8 cellular contexts compared by ENCODE assay signal in genomic region chr3:69080233-69080644, GRCh38. TPM values are rescaled to one million over a fixed set of nuclear protein-coding genes. Genes with fewer than 3 reads are reported as not detected.
DNase-seq lines count a peak whose midpoint lies in the region; ATAC-seq and TF ChIP-seq lines count a peak whose summit lies in the region.

Gene UBA3 (minus strand): TSS chr3:69080365. CDS start chr3:69080353, 12 bp downstream.

- peaks cover 39% of the 10 kb centered on the region for H3K36me3 Mint-ChIP-seq in Calu3 (ENCODE audit: insufficient read depth, unreplicated experiment)

- no peaks in the 10 kb centered on the region for H3K9me3 Mint-ChIP-seq in Calu3 (ENCODE audit: low read depth, unreplicated experiment)

- H3K4me3 ChIP-seq in PC-3 (ENCODE audit: low read length): peak within 1 kb of the TSS; percentile 78
- peak within 1 kb of the TSS; percentile 81 for H3K4me3 ChIP-seq in esophagus (ENCODE audit: low read depth in 1 of 2, low read length in 2 of 2)
- H3K4me3 ChIP-seq in mucosa of stomach (ENCODE audit: low read length): peak within 1 kb of the TSS; percentile 60

- H3K9ac ChIP-seq in PC-3 (ENCODE audit: low read length) (peak within 1 kb of the TSS; percentile 84), mucosa of stomach (ENCODE audit: low read length) (peak within 1 kb of the TSS; percentile 80)

- H3K27ac Mint-ChIP-seq in Calu3 (ENCODE audit: unreplicated experiment): peak within 1 kb of the TSS; percentile 81

- ATAC-seq in GM21447 (IDR thresholded peaks at IDR 0.05; ENCODE audit: unreplicated experiment): peak; percentile 39
- peak; percentile 68 for ATAC-seq in PC-3

- TF ChIP-seq CTCF in Calu3 (IDR thresholded peaks at IDR 0.05; ENCODE audit: unreplicated experiment) (no peak), PC-3 (conservative IDR thresholded peaks at IDR 0.05; ENCODE audit: low read depth, low read length) (no peak)

- H3K9me3 ChIP-seq in PC-3 (ENCODE audit: low read length) (no peaks in the 10 kb centered on the region), esophagus (ENCODE audit: control insufficient read depth in 2 of 2, insufficient read depth in 1 of 2, low read depth in 1 of 2, low read length in 1 of 2) (no peaks in the 10 kb centered on the region), mucosa of stomach (ENCODE audit: control insufficient read depth, low read length) (no peaks in the 10 kb centered on the region)

- H3K4me1 ChIP-seq in PC-3 (ENCODE audit: insufficient read depth, low read length) (peaks cover 26% of the 10 kb centered on the region), esophagus (ENCODE audit: control insufficient read depth in 2 of 2, insufficient read depth in 2 of 2, low read length in 1 of 2) (no peaks in the 10 kb centered on the region), mucosa of stomach (ENCODE audit: control insufficient read depth, insufficient read depth, low read length) (peaks cover 26% of the 10 kb centered on the region)

- no TSS peak for BruUV-seq in Calu3 (replicated peaks; lab: Mats Ljungman, UMichigan)
- no TSS peak for BruUV-seq in PC-3 (replicated peaks; lab: Mats Ljungman, UMichigan)

- peaks cover 33% of the 10 kb centered on the region for H3K79me2 ChIP-seq in PC-3 (ENCODE audit: low read length)

- peak within 1 kb of the TSS; percentile 84 for H3K4me2 ChIP-seq in PC-3 (ENCODE audit: low read length)

- DNase-seq in Calu3 (peak; percentile 89), HuH-7.5 (ENCODE audit: low spot score) (peak; percentile 43), PC-3 (peak; percentile 66)
- DNase-seq in activated T-cell treated with anti-CD3 and anti-CD28 coated beads, Interleukin-2, amount 50 U/mL, for 1 hour: peak; percentile 88
- DNase-seq in stimulated activated CD8-positive, alpha-beta memory T cell treated with anti-CD3 and anti-CD28 coated beads, Interleukin-4, amount 100 ng/mL, for 48 hours: peak; percentile 95

- intact Hi-C loops in Calu3 (cut with micrococcal nuclease; ENCODE audit: unreplicated experiment) (loop anchor here (2.0 kb wide), 1 partner anchor 27 kb away; the partner anchor contains the start of gene TMF1), PC-3 (cut with micrococcal nuclease) (no loop called here)

- peaks cover 23% of the 10 kb centered on the region for H3K4me1 Mint-ChIP-seq in Calu3 (ENCODE audit: low read depth, unreplicated experiment)

- peak within 1 kb of the TSS; percentile 80 for H3K4me3 Mint-ChIP-seq in Calu3 (ENCODE audit: low read depth, unreplicated experiment)

- no peaks in the 10 kb centered on the region for H3F3A ChIP-seq in PC-3 (ENCODE audit: low read length, unreplicated experiment)

- H3K27ac ChIP-seq in PC-3 (ENCODE audit: low read length): no peak within 1 kb of the TSS
- peak within 1 kb of the TSS; percentile 50 to 74 for H3K27ac ChIP-seq in esophagus (ENCODE audit: low read depth in 2 of 2, low read length in 1 of 2)

- POLR2A ChIA-PET in PC-3 (lab: Charles Lee; ENCODE audit: unreplicated experiment): no interaction called here

- 0 out of 2 replicates have a peak, but pooled peaks cover 4% of the 10 kb centered on the region for H4K20me1 ChIP-seq in PC-3 (ENCODE audit: low read length)

- CTCF ChIA-PET in Calu3 (lab: Charles Lee) (interaction anchor here (0.6 kb wide), 2 partner anchors 8 to 340 kb away, joined by 4 to 8 read pairs; no protein-coding TSS in a partner anchor), PC-3 (lab: Charles Lee) (no interaction called here)

- H3K36me3 ChIP-seq in PC-3 (ENCODE audit: low read depth, low read length) (no peaks in the 10 kb centered on the region), esophagus (ENCODE audit: control insufficient read depth in 2 of 2, insufficient read depth in 2 of 2, low read length in 1 of 2) (no peaks in the 10 kb centered on the region), mucosa of stomach (ENCODE audit: control insufficient read depth, insufficient read depth, low read length) (no peaks in the 10 kb centered on the region)

- H3K27me3 Mint-ChIP-seq in Calu3 (ENCODE audit: unreplicated experiment): no peaks in the 10 kb centered on the region

- H2AFZ ChIP-seq in PC-3 (ENCODE audit: low read length): 0 out of 2 replicates have a peak within 1 kb of the TSS, but pooled peaks have one; percentile 42

- H3K27me3 ChIP-seq in PC-3 (ENCODE audit: low read length): no peaks in the 10 kb centered on the region
- no peaks in the 10 kb centered on the region for H3K27me3 ChIP-seq in esophagus (ENCODE audit: control insufficient read depth in 1 of 2, insufficient read depth in 2 of 2, low read length in 2 of 2)
- no peaks in the 10 kb centered on the region for H3K27me3 ChIP-seq in mucosa of stomach (ENCODE audit: control insufficient read depth, insufficient read depth, low read length)

- H3K9me2 ChIP-seq in PC-3 (replicated peaks; ENCODE audit: low read length): no peaks in the 10 kb centered on the region

- 0 to 1% methylated on average over 28 to 33 of the region's 33 CpGs for WGBS in esophagus, 2 donors

RNA-seq across cellular contexts. Expression of gene UBA3, which starts in this region (rescaled TPM):
- total RNA-seq in Calu3 (2022) (55.9 and 64.2 TPM in 2 replicates), PC-3 (2014; rRNA removed) (27.5 and 40.2 TPM in 2 replicates)
- polyA plus RNA-seq in esophagus: 10 to 100 TPM; 30.7 to 34.9 TPM

Comparison
In these comparisons a context has a peak if more than half of its experiments do, and no peak if none do; other contexts are left out.
1. DNase-seq: peak in every context shown above with its lines; median percentile 95 in stimulated activated CD8-positive, alpha-beta memory T cell treated with anti-CD3 and anti-CD28 coated beads, Interleukin-4, amount 100 ng/mL, for 48 hours; 89 in Calu3; 88 in activated T-cell treated with anti-CD3 and anti-CD28 coated beads, Interleukin-2, amount 50 U/mL, for 1 hour; 66 in PC-3; 43 in HuH-7.5.